Comparison of ENCODE assay signal across 29 cellular contexts in genomic region chr11:34936945-34937344, GRCh38. TPM values are rescaled to one million over a fixed set of nuclear protein-coding genes. Genes with fewer than 3 reads are reported as not detected.
DNase-seq lines count a peak whose midpoint lies in the region; ATAC-seq, FAIRE-seq and TF ChIP-seq lines count a peak whose summit lies in the region.
"Had no signal": no experiment of that assay in that cellular context is flagged by ENCODE, and none has a peak within 500 bp of the region (broad histone marks: within the 10 kb centered on the region; RNA-seq: fewer than 3 reads in every experiment).

No MANE protein-coding gene starts in this region.

- no peak for FAIRE-seq in HTR-8/SVneo (lab: Jason Lieb, UNC)
- FAIRE-seq: GM19239 had no signal

- H3K9ac ChIP-seq in DND-41 (ENCODE audit: low read depth, low read length) (no peak overlapping the region), mesenchymal stem cell (ENCODE audit: low read length) (no peak overlapping the region)
- H3K9ac ChIP-seq: BLaER1 treated with 17β-estradiol and CSF1 and Interleukin-3, amounts not matched to agents 10 nM and 100 nM had no signal

- no peak for TF ChIP-seq CTCF in DND-41 (IDR thresholded peaks at IDR 0.05; ENCODE audit: borderline replicate concordance, extremely low read depth, low read length, poor library complexity, severe bottlenecking)

- H3K36me3 ChIP-seq in DND-41 (ENCODE audit: insufficient read depth, low read length) (peaks cover 11% of the 10 kb centered on the region; the same call in 1 of the 2 replicates), mesenchymal stem cell (ENCODE audit: control insufficient read depth in 1 of 2, insufficient read depth in 2 of 2, low read depth in 1 of 2, low read length in 2 of 2) (peaks cover 3 to 52% of the 10 kb centered on the region in 2 experiments)

- peak; percentile 11 for DNase-seq in DMS 273 (lab: John Stamatoyannopoulos, UW; ENCODE audit: unreplicated experiment)
- DNase-seq in DMS 273 treated with DMSO at 0.1 percent for 48 hours (lab: John Stamatoyannopoulos, UW), result no peak
- peak; percentile 45 for DNase-seq in DND-41
- peak; percentile 63 for DNase-seq in NCI-H524 treated with DMSO at 0.1 percent for 48 hours (lab: John Stamatoyannopoulos, UW)
- no peak for DNase-seq in central memory CD8-positive, alpha-beta T cell (ENCODE audit: low spot score in 2 of 2)
- DNase-seq in hepatic stellate cell (ENCODE audit: low spot score), result no peak
- DNase-seq in mesenchymal stem cell, result no peak
- DNase-seq in HTR-8/SVneo (ENCODE audit: insufficient read length, low spot score), result no peak
- DNase-seq: Calu3; CD8-positive, alpha-beta memory T cell; DMS53; EL; GF-D8; GOT3; HCEC 1CT; Kasumi-1; MM.1S; NCI-H1092; NCI-H1436; NCI-H1930; NCI-H2227 treated with DMSO at 0.1 percent for 48 hours; NCI-H510A; NCI-H748 treated with DMSO at 0.1 percent for 48 hours; Peyer's patch had no signal

- H3K4me1 Mint-ChIP-seq in central memory CD8-positive, alpha-beta T cell, result peaks cover 30% of the 10 kb centered on the region

- peaks cover 9% of the 10 kb centered on the region for H3K36me3 Mint-ChIP-seq in central memory CD8-positive, alpha-beta T cell (ENCODE audit: insufficient read depth)

- H3K4me1 ChIP-seq in DND-41 (ENCODE audit: insufficient read depth, low read length), result peaks cover 24% of the 10 kb centered on the region
- no peaks in the 10 kb centered on the region for H3K4me1 ChIP-seq in mesenchymal stem cell (ENCODE audit: control insufficient read depth, insufficient read depth, low read depth, low read length)
- H3K4me1 ChIP-seq: Peyer's patch had no signal

- H2AK5ac ChIP-seq in mesenchymal stem cell (ENCODE audit: low read length, severe bottlenecking), result no peak overlapping the region

- H3K18ac ChIP-seq in mesenchymal stem cell (ENCODE audit: low read depth in 1 of 2, low read length in 2 of 2), result no peak overlapping the region

- H3K27ac Mint-ChIP-seq in central memory CD8-positive, alpha-beta T cell (ENCODE audit: low read depth), result peak overlapping the region; percentile 37

- no peak overlapping the region for H2BK120ac ChIP-seq in mesenchymal stem cell (ENCODE audit: low read depth, low read length)

- H3K14ac ChIP-seq in mesenchymal stem cell (ENCODE audit: low read length in 2 of 2), result no peak overlapping the region

- no peaks in the 10 kb centered on the region for H3K27me3 Mint-ChIP-seq in central memory CD8-positive, alpha-beta T cell
- H3K27me3 Mint-ChIP-seq: CD8-positive, alpha-beta memory T cell had no signal

- ATAC-seq in DND-41 (ENCODE audit: insufficient read depth, low read depth), result peak; percentile 91
- peak; percentile 58 for ATAC-seq in central memory CD8-positive, alpha-beta T cell (replicated peaks; ENCODE audit: extremely low read depth, poor library complexity, severe bottlenecking)
- ATAC-seq: SK-N-SH treated with all-trans-retinoic acid at 6 μM for 48 hours had no signal

- H3K9me3 Mint-ChIP-seq in central memory CD8-positive, alpha-beta T cell, result no peaks in the 10 kb centered on the region
- H3K9me3 Mint-ChIP-seq: CD8-positive, alpha-beta memory T cell had no signal

- no peak overlapping the region for H2BK12ac ChIP-seq in mesenchymal stem cell (ENCODE audit: low read length in 2 of 2)

- H3K9me3 ChIP-seq in DND-41 (ENCODE audit: insufficient read depth, low read length, severe bottlenecking) (no peaks in the 10 kb centered on the region), mesenchymal stem cell (ENCODE audit: control insufficient read depth, low read length) (no peaks in the 10 kb centered on the region)
- H3K9me3 ChIP-seq: Peyer's patch had no signal

- H4K8ac ChIP-seq in mesenchymal stem cell (ENCODE audit: low read length), result no peak overlapping the region

- H3K79me2 ChIP-seq in DND-41 (ENCODE audit: insufficient read depth, low read length), result no peaks in the 10 kb centered on the region

- no peak overlapping the region for H2BK5ac ChIP-seq in mesenchymal stem cell (ENCODE audit: low read depth, low read length, poor library complexity, severe bottlenecking)

- H3K4ac ChIP-seq in mesenchymal stem cell (ENCODE audit: low read depth in 1 of 2, low read length in 2 of 2), result no peak overlapping the region

- H2AFZ ChIP-seq in DND-41 (ENCODE audit: low read depth, low read length), result no peak overlapping the region
- no peak overlapping the region for H2AFZ ChIP-seq in mesenchymal stem cell (ENCODE audit: low read depth, low read length)

- H3K4me2 ChIP-seq in DND-41 (ENCODE audit: insufficient read depth, low read length) (no peak overlapping the region), mesenchymal stem cell (ENCODE audit: low read length, poor library complexity, severe bottlenecking) (no peak overlapping the region)
- H3K4me2 ChIP-seq: BLaER1 treated with 17β-estradiol and CSF1 and Interleukin-3, amounts not matched to agents 10 nM and 100 nM had no signal

- WGBS in mesenchymal stem cell, result 72% methylated on average over 5 of the region's 5 CpGs

- peak overlapping the region; percentile 50; the same call in 1 of the 2 replicates for H3K27ac ChIP-seq in DND-41 (ENCODE audit: low read length)
- H3K27ac ChIP-seq in mesenchymal stem cell (ENCODE audit: low read length, poor library complexity, severe bottlenecking), result no peak overlapping the region
- H3K27ac ChIP-seq: 22Rv1; BLaER1 treated with 17β-estradiol and CSF1 and Interleukin-3, amounts not matched to agents 10 nM and 100 nM; HL-60; Peyer's patch had no signal

- H3K4me3 Mint-ChIP-seq in central memory CD8-positive, alpha-beta T cell, result no peak overlapping the region

- H2BK15ac ChIP-seq in mesenchymal stem cell (ENCODE audit: low read depth, poor library complexity, severe bottlenecking), result no peak overlapping the region

- H3K27me3 ChIP-seq in DND-41 (ENCODE audit: insufficient read depth, low read length, poor library complexity) (no peaks in the 10 kb centered on the region), mesenchymal stem cell (ENCODE audit: control insufficient read depth in 1 of 2, insufficient read depth in 1 of 2, low read length in 2 of 2) (no peaks in the 10 kb centered on the region)
- H3K27me3 ChIP-seq: BLaER1 treated with 17β-estradiol and CSF1 and Interleukin-3, amounts not matched to agents 10 nM and 100 nM; Peyer's patch had no signal

- H4K20me1 ChIP-seq in DND-41 (ENCODE audit: insufficient read depth, low read length), result no peaks in the 10 kb centered on the region

- H4K91ac ChIP-seq in mesenchymal stem cell (ENCODE audit: low read length), result no peak overlapping the region

- H3K4me3 ChIP-seq in DND-41 (ENCODE audit: low read depth in 1 of 2, low read length in 2 of 2) (no peak overlapping the region), mesenchymal stem cell (ENCODE audit: insufficient read depth in 1 of 2, low read depth in 1 of 2, low read length in 2 of 2) (no peak overlapping the region)
- H3K4me3 ChIP-seq: BLaER1 treated with 17β-estradiol and CSF1 and Interleukin-3, amounts not matched to agents 10 nM and 100 nM; Peyer's patch had no signal

- no peak overlapping the region for H3K23ac ChIP-seq in mesenchymal stem cell (ENCODE audit: low read length in 2 of 2)

- peaks cover 31% of the 10 kb centered on the region for H3K79me1 ChIP-seq in mesenchymal stem cell (replicated peaks; ENCODE audit: low read length, poor library complexity, severe bottlenecking)

RNA-seq across cellular contexts. Expression of gene PDHX, which starts 20.5 kb away (rescaled TPM):
- polyA plus RNA-seq in mesenchymal stem cell (2013, experiment 1 of 2), result 38.5 TPM
- 39.2 TPM for polyA plus RNA-seq in mesenchymal stem cell (2013, experiment 2 of 2)

RNA-seq across cellular contexts. Expression of gene APIP, which starts 20.8 kb away (rescaled TPM):
- polyA plus RNA-seq in mesenchymal stem cell (2013, experiment 1 of 2), result 18.4 TPM
- 19.8 TPM for polyA plus RNA-seq in mesenchymal stem cell (2013, experiment 2 of 2)

Comparison
In these comparisons a context has a peak if more than half of its experiments do, and no peak if none do; other contexts are left out.
1. DNase-seq: peak in DMS 273 (single experiment), DND-41 (single experiment) and NCI-H524 treated with DMSO at 0.1 percent for 48 hours (single experiment); none in DMS 273 treated with DMSO at 0.1 percent for 48 hours (single experiment), central memory CD8-positive, alpha-beta T cell (0 of 2), hepatic stellate cell (single experiment), mesenchymal stem cell (single experiment) and HTR-8/SVneo (single experiment).